ENCODE assay signal across 8 cellular contexts in the genomic region with DNA sequence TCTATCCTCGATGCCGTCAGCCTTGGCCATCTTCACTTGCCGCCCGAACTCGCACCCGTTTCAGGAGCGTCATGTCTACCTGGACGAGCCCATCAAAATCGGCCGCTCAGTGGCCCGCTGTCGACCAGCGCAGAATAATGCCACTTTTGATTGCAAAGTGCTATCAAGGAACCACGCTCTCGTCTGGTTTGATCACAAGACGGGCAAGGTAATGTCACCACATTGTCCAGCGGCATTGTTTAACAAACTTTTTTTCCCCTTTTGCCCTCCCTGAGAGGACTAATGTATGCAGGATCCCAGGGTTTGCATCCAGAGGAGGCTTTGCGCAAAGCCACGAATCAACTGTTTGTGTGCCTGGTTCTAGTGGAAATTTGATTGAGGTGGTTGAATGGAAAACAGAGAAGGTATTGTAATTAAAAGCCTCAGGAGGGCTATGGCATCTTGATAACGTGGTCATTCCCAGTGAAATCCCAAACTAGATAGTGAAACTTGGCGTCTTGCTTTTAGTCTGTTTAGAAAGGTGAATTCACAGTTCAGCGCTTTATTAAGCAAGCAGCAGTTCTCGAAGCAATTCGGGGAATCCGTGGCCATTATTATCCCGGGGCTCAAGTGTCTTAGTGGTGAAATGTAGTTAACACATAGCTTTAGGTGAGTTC. TPM values are rescaled to one million over a fixed set of nuclear protein-coding genes. Genes with fewer than 3 reads are reported as not detected.
DNase-seq lines count a peak whose midpoint lies in the region; ATAC-seq and TF ChIP-seq lines count a peak whose summit lies in the region.

No MANE protein-coding gene starts in this region.

- WGBS in heart left ventricle, 4 donors: 27 to 38% (median 30%) methylated on average over 13 to 26 of the region's 26 CpGs

- H3K27ac Mint-ChIP-seq in activated naive CD4-positive, alpha-beta T cell treated with anti-CD3 and anti-CD28 coated beads, Interleukin-2, amount 50 U/mL, for 72 hours: peak overlapping the region; percentile 96 to 99
- peak overlapping the region in 4 of 6 donors; percentile 5 to 85 (median 58) for H3K27ac Mint-ChIP-seq in immature natural killer cell
- no peak overlapping the region for H3K27ac Mint-ChIP-seq in stimulated activated naive B cell treated with anti-CD40 and anti-IgM and Interleukin-4, amounts not matched to agents 10 μg/mL and 1 μg/mL and 100 μg/mL, for 72 hours

- no peak for TF ChIP-seq CTCF in heart left ventricle (IDR thresholded peaks at IDR 0.05)

- H3K36me3 Mint-ChIP-seq in activated naive CD4-positive, alpha-beta T cell treated with anti-CD3 and anti-CD28 coated beads, Interleukin-2, amount 50 U/mL, for 72 hours: peaks cover 10 to 11% of the 10 kb centered on the region in 2 donors
- H3K36me3 Mint-ChIP-seq in immature natural killer cell: peaks cover 3% of the 10 kb centered on the region in 3 donors
- peaks cover 6 to 27% of the 10 kb centered on the region in 2 donors for H3K36me3 Mint-ChIP-seq in stimulated activated naive B cell treated with anti-CD40 and anti-IgM and Interleukin-4, amounts not matched to agents 10 μg/mL and 1 μg/mL and 100 μg/mL, for 72 hours

- no peaks in the 10 kb centered on the region for H3K9me3 ChIP-seq in heart left ventricle

- peak overlapping the region in 5 of 12 donors; percentile 11 to 92 (median 92) for H3K27ac ChIP-seq in heart left ventricle

- DNase-seq in heart left ventricle (no peak), Right ventricle myocardium inferior (ENCODE audit: missing footprints) (no peak), immature natural killer cell (no peak), NCI-H226 (no peak)
- DNase-seq in activated naive CD4-positive, alpha-beta T cell treated with anti-CD3 and anti-CD28 coated beads, Interleukin-2, amount 50 U/mL, for 72 hours (ENCODE audit: low spot score in 2 of 2): no peak
- DNase-seq in stimulated activated naive B cell treated with anti-CD40 and anti-IgM and Interleukin-4, amounts not matched to agents 10 μg/mL and 1 μg/mL and 100 μg/mL, for 72 hours: no peak
- no peak for DNase-seq in central memory CD4-positive, alpha-beta T cell

- no peak for ATAC-seq in heart left ventricle
- no peak for ATAC-seq in Right ventricle myocardium inferior
- no peak for ATAC-seq in activated naive CD4-positive, alpha-beta T cell treated with anti-CD3 and anti-CD28 coated beads, Interleukin-2, amount 50 U/mL, for 72 hours
- no peak for ATAC-seq in stimulated activated naive B cell treated with anti-CD40 and anti-IgM and Interleukin-4, amounts not matched to agents 10 μg/mL and 1 μg/mL and 100 μg/mL, for 72 hours (replicated peaks)
- no peak for ATAC-seq in HG02852 (IDR thresholded peaks at IDR 0.05; ENCODE audit: unreplicated experiment)

- peaks cover 0 to 60% (median 32%) of the 10 kb centered on the region in 12 donors for H3K4me1 ChIP-seq in heart left ventricle

- H3K4me1 Mint-ChIP-seq in immature natural killer cell: peaks cover 45 to 62% of the 10 kb centered on the region in 2 donors
- H3K4me1 Mint-ChIP-seq in stimulated activated naive B cell treated with anti-CD40 and anti-IgM and Interleukin-4, amounts not matched to agents 10 μg/mL and 1 μg/mL and 100 μg/mL, for 72 hours: peaks cover 8 to 23% of the 10 kb centered on the region in 2 donors

- TF ChIP-seq POLR2A in heart left ventricle (IDR thresholded peaks at IDR 0.05): no peak

- intact Hi-C loops in heart left ventricle (cut with DNase I) (loop anchor here (2.0 to 10.0 kb wide), 8 partner anchors 45 to 590 kb away; a partner anchor contains a TSS), Right ventricle myocardium inferior (cut with DNase I) (loop anchor here (5.0 to 10.0 kb wide), 2 partner anchors 163 to 530 kb away; a partner anchor contains a TSS)

- H3K36me3 ChIP-seq in heart left ventricle: peaks cover 0 to 29% (median 8%) of the 10 kb centered on the region in 9 donors

- no peaks in the 10 kb centered on the region for H3K27me3 ChIP-seq in heart left ventricle

- H3K27me3 Mint-ChIP-seq in immature natural killer cell (ENCODE audit: low read depth in 3 of 3): peaks cover 0 to 5% (median 3%) of the 10 kb centered on the region in 3 donors
- no peaks in the 10 kb centered on the region for H3K27me3 Mint-ChIP-seq in stimulated activated naive B cell treated with anti-CD40 and anti-IgM and Interleukin-4, amounts not matched to agents 10 μg/mL and 1 μg/mL and 100 μg/mL, for 72 hours

- peaks cover 0 to 3% of the 10 kb centered on the region in 2 donors for H3K9me3 Mint-ChIP-seq in activated naive CD4-positive, alpha-beta T cell treated with anti-CD3 and anti-CD28 coated beads, Interleukin-2, amount 50 U/mL, for 72 hours
- H3K9me3 Mint-ChIP-seq in immature natural killer cell: no peaks in the 10 kb centered on the region
- H3K9me3 Mint-ChIP-seq in stimulated activated naive B cell treated with anti-CD40 and anti-IgM and Interleukin-4, amounts not matched to agents 10 μg/mL and 1 μg/mL and 100 μg/mL, for 72 hours: no peaks in the 10 kb centered on the region

- peak overlapping the region; percentile 3 to 98 (median 93) for H3K4me3 ChIP-seq in heart left ventricle

- H3K4me3 Mint-ChIP-seq in immature natural killer cell: peak overlapping the region; percentile 92 to 94 (median 92)
- H3K4me3 Mint-ChIP-seq in stimulated activated naive B cell treated with anti-CD40 and anti-IgM and Interleukin-4, amounts not matched to agents 10 μg/mL and 1 μg/mL and 100 μg/mL, for 72 hours: peak overlapping the region; percentile 92 to 96

RNA-seq across cellular contexts. Expression of a gene that starts 1.7 kb away (rescaled TPM):
- total RNA-seq in heart left ventricle (100 to 1,000 TPM; 163 to 534 (median 290) TPM), Right ventricle myocardium inferior (294 TPM)
- polyA plus RNA-seq in heart left ventricle (100 to 1,000 TPM in 1 of 2 donors, 10 to 100 TPM in 1; 96.4 to 157 TPM), immature natural killer cell (10 to 100 TPM; 11.0 to 31.2 (median 19.3) TPM)
- total RNA-seq in activated naive CD4-positive, alpha-beta T cell treated with anti-CD3 and anti-CD28 coated beads, Interleukin-2, amount 50 U/mL, for 72 hours: 10 to 100 TPM; 44.1 to 44.8 TPM
